17 cellular contexts compared by ENCODE assay signal in the genomic region with DNA sequence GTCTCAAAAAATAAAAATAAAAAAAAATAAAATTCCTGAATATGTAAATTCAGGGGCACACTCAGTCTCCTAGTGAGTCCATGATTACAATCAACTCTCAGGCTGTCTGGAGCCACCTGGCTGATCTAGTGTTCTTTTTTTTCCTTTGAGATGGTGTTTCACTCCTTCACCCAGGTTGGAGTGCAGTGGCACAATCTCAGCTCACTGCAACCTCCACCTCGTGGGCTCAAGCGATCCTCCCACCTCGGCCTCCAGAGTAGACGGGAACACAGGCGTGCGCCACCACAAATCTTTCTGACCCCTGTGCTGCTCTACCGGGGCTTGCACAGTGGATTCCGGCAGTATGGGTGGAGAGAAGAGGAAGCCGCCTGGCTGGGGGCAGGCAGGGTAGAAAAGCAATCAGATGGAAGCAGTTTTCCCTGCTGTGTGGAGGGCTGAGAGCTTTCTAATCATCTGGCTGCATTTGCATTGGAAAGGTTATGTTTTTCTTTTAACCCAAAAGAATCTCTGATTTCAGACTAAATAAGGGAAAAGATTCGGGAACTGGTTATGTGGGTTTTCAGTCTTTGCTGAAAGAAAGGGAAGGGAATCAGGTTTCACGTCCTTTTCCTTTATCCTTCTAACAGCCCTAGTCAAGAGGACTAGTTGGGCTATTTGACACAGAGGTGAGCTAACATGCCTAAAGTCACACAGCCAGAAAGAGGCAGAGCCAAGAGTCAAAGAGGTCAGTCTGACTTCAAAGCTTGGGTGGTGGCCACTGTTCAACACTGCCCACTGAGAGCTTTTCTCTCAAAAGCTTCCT. TPM values are rescaled to one million over a fixed set of nuclear protein-coding genes. Genes with fewer than 3 reads are reported as not detected.
DNase-seq lines count a peak whose midpoint lies in the region; ATAC-seq, FAIRE-seq and TF ChIP-seq lines count a peak whose summit lies in the region.
"Had no signal": no experiment of that assay in that cellular context is flagged by ENCODE, and none has a peak within 500 bp of the region (broad histone marks: within the 10 kb centered on the region; RNA-seq: fewer than 3 reads in every experiment).

No MANE protein-coding gene starts in this region.

- H3K36me3 ChIP-seq in brain microvascular endothelial cell (replicated peaks) (peaks cover 27% of the 10 kb centered on the region), keratinocyte (ENCODE audit: control insufficient read depth in 2 of 2, extremely low read depth in 1 of 2, insufficient read depth in 2 of 2, low read length in 2 of 2) (peaks cover 48 to 54% of the 10 kb centered on the region in 2 experiments), upper lobe of right lung (peaks cover 65% of the 10 kb centered on the region)

- intact Hi-C loops in upper lobe of right lung (cut with DNase I) = no loop called here

- in situ Hi-C loops in brain microvascular endothelial cell (cut with HindIII; ENCODE audit: low pct_ligation_motif_present, low sequenced_read_pairs) = no loop called here

- dilution Hi-C loops in keratinocyte (cut with MboI; ENCODE audit: extremely low pct_ligation_motif_present, low sequenced_read_pairs) = no loop called here

- no peak for FAIRE-seq in keratinocyte (lab: Jason Lieb, UNC)

- DNase-seq in NCI-H748 (lab: John Stamatoyannopoulos, UW; ENCODE audit: unreplicated experiment) (peak; percentile 15), NCI-H748 treated with DMSO at 0.1 percent for 48 hours (lab: John Stamatoyannopoulos, UW) (no peak), brain microvascular endothelial cell (no peak), keratinocyte (ENCODE audit: low read depth, low spot score) (no peak), upper lobe of right lung (no peak), GOT3 (lab: John Stamatoyannopoulos, UW) (no peak)
- no peak for DNase-seq in stimulated activated CD4-positive, alpha-beta T cell treated with anti-CD3 and anti-CD28 coated beads, Interleukin-4, amount 100 ng/mL, for 1 hour
- DNase-seq: 8988T; activated CD4-positive, alpha-beta T cell treated with anti-CD3 and anti-CD28 coated beads, Interleukin-2, amount 10 ng/mL, durations not matched to agents 7 days and 5 days; activated T-cell treated with anti-CD3 and anti-CD28 coated beads, Interleukin-2, amount 50 U/mL, for 72 hours; adrenal gland; COR-L47; left colon; NCI-H226; RPMI8226; T-helper 17 cell had no signal

- H3K4me1 ChIP-seq in keratinocyte (ENCODE audit: control insufficient read depth, extremely low read depth, insufficient read depth, low read length) = peaks cover 32% of the 10 kb centered on the region
- H3K4me1 ChIP-seq in upper lobe of right lung = peaks cover 6% of the 10 kb centered on the region

- no peaks in the 10 kb centered on the region for H4K20me1 ChIP-seq in keratinocyte (ENCODE audit: control insufficient read depth, extremely low read depth, insufficient read depth, low read length)

- no peaks in the 10 kb centered on the region for H3K9me1 ChIP-seq in keratinocyte (ENCODE audit: control insufficient read depth, extremely low read depth, insufficient read depth, low read length)

- H3K4me3 ChIP-seq in brain microvascular endothelial cell (ENCODE audit: low read depth, low read length) (no peak overlapping the region), keratinocyte (ENCODE audit: control insufficient read depth in 2 of 3, extremely low read depth in 1 of 3, insufficient read depth in 2 of 3, low read depth in 1 of 3, low read length in 3 of 3) (no peak overlapping the region), upper lobe of right lung (no peak overlapping the region)
- H3K4me3 ChIP-seq: adrenal gland had no signal

- H3K27me3 ChIP-seq in brain microvascular endothelial cell (replicated peaks) (no peaks in the 10 kb centered on the region), keratinocyte (ENCODE audit: control insufficient read depth, extremely low read depth, insufficient read depth, low read length) (no peaks in the 10 kb centered on the region), upper lobe of right lung (no peaks in the 10 kb centered on the region)
- H3K27me3 ChIP-seq: adrenal gland had no signal

- H3K27ac ChIP-seq in brain microvascular endothelial cell = peak overlapping the region; percentile 28
- peak overlapping the region; percentile 3 for H3K27ac ChIP-seq in keratinocyte (ENCODE audit: control insufficient read depth, insufficient read depth, low read length)
- H3K27ac ChIP-seq in upper lobe of right lung = peak overlapping the region; percentile 47
- H3K27ac ChIP-seq: adrenal gland had no signal

- H3K9ac ChIP-seq in keratinocyte (ENCODE audit: control insufficient read depth, extremely low read depth, insufficient read depth, low read length) = no peak overlapping the region

- no peak for TF ChIP-seq CTCF in brain microvascular endothelial cell (IDR thresholded peaks at IDR 0.05; ENCODE audit: low read depth, low read length, missing control alignments)
- no peak for TF ChIP-seq CTCF in keratinocyte (optimal IDR thresholded peaks at IDR 0.05 in 1 of 3, IDR thresholded peaks at IDR 0.05 in 1 of 3, conservative IDR thresholded peaks at IDR 0.05 in 1 of 3; ENCODE audit: extremely low read depth in 1 of 3, insufficient read depth in 2 of 3, low read length in 3 of 3)
- TF ChIP-seq CTCF in upper lobe of right lung (IDR thresholded peaks at IDR 0.05) = no peak

- peak; percentile 66 for ATAC-seq in upper lobe of right lung
- no peak for ATAC-seq in HG03460 (IDR thresholded peaks at IDR 0.05; ENCODE audit: unreplicated experiment)
- ATAC-seq: activated T-cell treated with anti-CD3 and anti-CD28 coated beads, Interleukin-2, amount 50 U/mL, for 72 hours; left colon; T-helper 17 cell had no signal

- peaks cover 35% of the 10 kb centered on the region for H3K79me2 ChIP-seq in keratinocyte (ENCODE audit: control insufficient read depth, insufficient read depth, low read length)

- H3K9me3 ChIP-seq in keratinocyte (ENCODE audit: control insufficient read depth, low read depth, low read length) = no peaks in the 10 kb centered on the region
- no peaks in the 10 kb centered on the region for H3K9me3 ChIP-seq in upper lobe of right lung
- H3K9me3 ChIP-seq: adrenal gland had no signal

- H2AFZ ChIP-seq in keratinocyte (ENCODE audit: control insufficient read depth, low read length) = no peak overlapping the region

- no peak overlapping the region for H3K4me2 ChIP-seq in keratinocyte (ENCODE audit: control insufficient read depth, extremely low read depth, insufficient read depth, low read depth, low read length)

RNA-seq across cellular contexts. Expression of gene CORO2A, which starts 26.3 kb away (rescaled TPM):
- polyA plus RNA-seq in keratinocyte = 30.9 to 45.2 TPM (median 31.7 TPM) in 3 replicates
- 9.8 TPM for polyA plus RNA-seq in keratinocyte (2011; ENCODE audit: low read depth)
- 33.2 and 34.5 TPM in 2 replicates for polyA plus RNA-seq in keratinocyte (2011; cell fraction: cytosol; rRNA removed)
- polyA plus RNA-seq in keratinocyte (2011; cell fraction: nucleus; rRNA removed) = 35.1 and 38.7 TPM in 2 replicates
- 17.9 and 33.7 TPM in 2 replicates for polyA plus RNA-seq in keratinocyte (2012; ENCODE audit: low replicate concordance)
- 49.6 to 65.0 TPM (median 51.0 TPM) in 3 replicates for polyA minus RNA-seq in keratinocyte
- 38.0 TPM for polyA minus RNA-seq in keratinocyte (2011; cell fraction: cytosol; rRNA and poly(A)+ RNA removed)
- 23.0 and 30.8 TPM in 2 replicates for polyA minus RNA-seq in keratinocyte (2011; cell fraction: nucleus; rRNA and poly(A)+ RNA removed)
- total RNA-seq in upper lobe of right lung = 20.0 TPM

RNA-seq across cellular contexts. Expression of gene TBC1D2, which starts 36.7 kb away (rescaled TPM):
- polyA plus RNA-seq in keratinocyte = 59.2 to 110 TPM (median 73.2 TPM) in 3 replicates
- 66.9 TPM for polyA plus RNA-seq in keratinocyte (2011; ENCODE audit: low read depth)
- polyA plus RNA-seq in keratinocyte (2011; cell fraction: cytosol; rRNA removed) = 59.8 and 88.4 TPM in 2 replicates
- 113 and 139 TPM in 2 replicates for polyA plus RNA-seq in keratinocyte (2011; cell fraction: nucleus; rRNA removed)
- polyA plus RNA-seq in keratinocyte (2012; ENCODE audit: low replicate concordance) = 89.1 and 89.3 TPM in 2 replicates
- 88.4 to 139 TPM (median 131 TPM) in 3 replicates for polyA minus RNA-seq in keratinocyte
- polyA minus RNA-seq in keratinocyte (2011; cell fraction: cytosol; rRNA and poly(A)+ RNA removed) = 166 TPM
- polyA minus RNA-seq in keratinocyte (2011; cell fraction: nucleus; rRNA and poly(A)+ RNA removed) = 86.6 and 94.1 TPM in 2 replicates
- 71.8 TPM for total RNA-seq in upper lobe of right lung
